Comparison of ENCODE assay signal across 9 cellular contexts in genomic region chr12:82688619-82689018, GRCh38. TPM values are rescaled to one million over a fixed set of nuclear protein-coding genes. Genes with fewer than 3 reads are reported as not detected.
DNase-seq lines count a peak whose midpoint lies in the region; ATAC-seq and TF ChIP-seq lines count a peak whose summit lies in the region.
"Had no signal": no experiment of that assay in that cellular context is flagged by ENCODE, and none has a peak within 500 bp of the region (broad histone marks: within the 10 kb centered on the region; RNA-seq: fewer than 3 reads in every experiment).

No MANE protein-coding gene starts in this region.

- peaks cover 7 to 28% (median 17%) of the 10 kb centered on the region in 4 donors for H3K4me1 Mint-ChIP-seq in CD4-positive, alpha-beta memory T cell
- H3K4me1 Mint-ChIP-seq in IgD-negative memory B cell (peaks cover 0 to 9% (median 8%) of the 10 kb centered on the region in 3 donors), nephron progenitor cell (peaks cover 36% of the 10 kb centered on the region)
- H3K4me1 Mint-ChIP-seq in central memory CD8-positive, alpha-beta T cell: peaks cover 13% of the 10 kb centered on the region

- CTCF ChIA-PET in CD4-positive, alpha-beta memory T cell (lab: Charles Lee; ENCODE audit: partially characterized antibody): no interaction called here

- no peak for DNase-seq in CD4-positive, alpha-beta memory T cell
- DNase-seq in central memory CD8-positive, alpha-beta T cell (ENCODE audit: low spot score in 2 of 2): no peak
- DNase-seq in nephron progenitor cell (no peak), dedifferentiated amniotic fluid mesenchymal stem cell (ENCODE audit: extremely low spot score) (no peak), NCI-H1105 (lab: John Stamatoyannopoulos, UW) (no peak)
- DNase-seq: activated gamma-delta T cell had no signal

- no peak overlapping the region for H3K27ac ChIP-seq in CD4-positive, alpha-beta memory T cell (ENCODE audit: low read depth, low read length)

- H3K36me3 ChIP-seq in CD4-positive, alpha-beta memory T cell (ENCODE audit: insufficient read depth, low read length): no peaks in the 10 kb centered on the region

- peaks cover 6 to 10% of the 10 kb centered on the region in 2 donors for H3K36me3 Mint-ChIP-seq in CD4-positive, alpha-beta memory T cell
- no peaks in the 10 kb centered on the region for H3K36me3 Mint-ChIP-seq in IgD-negative memory B cell
- peaks cover 12% of the 10 kb centered on the region for H3K36me3 Mint-ChIP-seq in central memory CD8-positive, alpha-beta T cell (ENCODE audit: insufficient read depth)
- peaks cover 8% of the 10 kb centered on the region for H3K36me3 Mint-ChIP-seq in nephron progenitor cell (ENCODE audit: low read depth)

- intact Hi-C loops in CD4-positive, alpha-beta memory T cell (cut with micrococcal nuclease): loop anchor here (10.0 kb wide), 2 partner anchors 696 to 1266 kb away; no protein-coding TSS in a partner anchor

- H3K27ac Mint-ChIP-seq in CD4-positive, alpha-beta memory T cell: peak overlapping the region in 3 of 7 donors; percentile 97 to 99 (median 98)
- no peak overlapping the region for H3K27ac Mint-ChIP-seq in IgD-negative memory B cell
- peak overlapping the region; percentile 84 for H3K27ac Mint-ChIP-seq in central memory CD8-positive, alpha-beta T cell (ENCODE audit: low read depth)
- no peak overlapping the region for H3K27ac Mint-ChIP-seq in nephron progenitor cell

- no peaks in the 10 kb centered on the region for H3K9me3 Mint-ChIP-seq in CD4-positive, alpha-beta memory T cell
- H3K9me3 Mint-ChIP-seq in IgD-negative memory B cell: no peaks in the 10 kb centered on the region
- H3K9me3 Mint-ChIP-seq in central memory CD8-positive, alpha-beta T cell: no peaks in the 10 kb centered on the region
- no peaks in the 10 kb centered on the region for H3K9me3 Mint-ChIP-seq in nephron progenitor cell

- no peaks in the 10 kb centered on the region for H3K27me3 ChIP-seq in CD4-positive, alpha-beta memory T cell (ENCODE audit: insufficient read depth, low read length)

- peak overlapping the region; percentile 29 to 100 (median 97) for H3K4me3 Mint-ChIP-seq in CD4-positive, alpha-beta memory T cell
- H3K4me3 Mint-ChIP-seq in IgD-negative memory B cell: peak overlapping the region in 3 of 4 donors; percentile 2 to 95 (median 18)
- H3K4me3 Mint-ChIP-seq in central memory CD8-positive, alpha-beta T cell: peak overlapping the region; percentile 94
- H3K4me3 Mint-ChIP-seq in nephron progenitor cell: peak overlapping the region; percentile 93

- H3K4me1 ChIP-seq in CD4-positive, alpha-beta memory T cell (ENCODE audit: insufficient read depth, low read length): peaks cover 12% of the 10 kb centered on the region

- no peak overlapping the region for H3K4me3 ChIP-seq in CD4-positive, alpha-beta memory T cell (ENCODE audit: low read length in 2 of 2)

- no peaks in the 10 kb centered on the region for H3K9me3 ChIP-seq in CD4-positive, alpha-beta memory T cell (ENCODE audit: control insufficient read depth in 1 of 2, low read length in 2 of 2)

- POLR2A ChIA-PET in CD4-positive, alpha-beta memory T cell (lab: Charles Lee; ENCODE audit: partially characterized antibody): no interaction called here

- no peak for TF ChIP-seq CTCF in nephron progenitor cell (IDR thresholded peaks at IDR 0.05)

- no peak for ATAC-seq in central memory CD8-positive, alpha-beta T cell (replicated peaks; ENCODE audit: extremely low read depth, poor library complexity, severe bottlenecking)
- ATAC-seq in GM18511 (IDR thresholded peaks at IDR 0.05; ENCODE audit: unreplicated experiment) (no peak), HG03159 (IDR thresholded peaks at IDR 0.05; ENCODE audit: unreplicated experiment) (no peak)

- peaks cover 0 to 1% of the 10 kb centered on the region in 2 donors for H3K27me3 Mint-ChIP-seq in CD4-positive, alpha-beta memory T cell
- H3K27me3 Mint-ChIP-seq in IgD-negative memory B cell: no peaks in the 10 kb centered on the region
- no peaks in the 10 kb centered on the region for H3K27me3 Mint-ChIP-seq in central memory CD8-positive, alpha-beta T cell
- peaks cover 21% of the 10 kb centered on the region for H3K27me3 Mint-ChIP-seq in nephron progenitor cell (ENCODE audit: low read depth, poor library complexity)

RNA-seq across cellular contexts. Expression of gene TMTC2, which starts 1.9 kb away (rescaled TPM):
- total RNA-seq in CD4-positive, alpha-beta memory T cell: 1 to 10 TPM; 8.1 to 8.2 TPM
- polyA plus RNA-seq in CD4-positive, alpha-beta memory T cell: under 1 TPM; 0.09 to 0.36 TPM
- not detected for polyA plus RNA-seq in IgD-negative memory B cell

Comparison
In these comparisons a context has a peak if more than half of its experiments do, and no peak if none do; other contexts are left out.
1. H3K4me3 Mint-ChIP-seq: peak in every context shown above with its lines; median percentile 97 in CD4-positive, alpha-beta memory T cell; 94 in central memory CD8-positive, alpha-beta T cell; 93 in nephron progenitor cell; 18 in IgD-negative memory B cell.